In genomic region chr10:18071591-18071990, GRCh38 we compare ENCODE assay signal across 26 cellular contexts.
"Had no signal": no experiment of that assay in that cellular context is flagged by ENCODE, and none has a peak within 500 bp of the region (broad histone marks: within the 10 kb centered on the region; RNA-seq: fewer than 3 reads in every experiment).

No MANE protein-coding gene starts in this region.

- H3K9me3 Mint-ChIP-seq: activated naive CD4-positive, alpha-beta T cell treated with anti-CD3 and anti-CD28 coated beads for 36 hours; activated T-cell treated with anti-CD3 and anti-CD28 coated beads, Interleukin-2, amount 50 U/mL, for 4 hours; T-helper 1 cell treated with Interleukin-12 subunit alpha and Interleukin-12 subunit beta and Interleukin-4 antibody, amounts not matched to agents 30 μg/mL and 1 μg/mL, for 36 hours had no signal

- FAIRE-seq: bronchial epithelial cell, RCC 7860 had no signal

- ATAC-seq: activated T-cell treated with anti-CD3 and anti-CD28 coated beads, Interleukin-2, amount 50 U/mL, for 4 hours; body of pancreas; PC-3; WTC11 had no signal

- H3K4me3 ChIP-seq: adrenal gland, body of pancreas had no signal

- H3K27ac Mint-ChIP-seq: activated naive CD4-positive, alpha-beta T cell treated with anti-CD3 and anti-CD28 coated beads for 36 hours; activated naive CD8-positive, alpha-beta T cell treated with anti-CD3 and anti-CD28 coated beads for 36 hours; T-helper 1 cell treated with Interleukin-12 subunit alpha and Interleukin-12 subunit beta and Interleukin-4 antibody, amounts not matched to agents 30 μg/mL and 1 μg/mL, for 36 hours; WTC11 had no signal

- H3K9me3 ChIP-seq: adrenal gland, body of pancreas had no signal

- H3K4me1 Mint-ChIP-seq: activated naive CD8-positive, alpha-beta T cell treated with anti-CD3 and anti-CD28 coated beads for 36 hours had no signal

- H3K27ac ChIP-seq: adrenal gland, body of pancreas had no signal

- H3K4me3 Mint-ChIP-seq: activated naive CD4-positive, alpha-beta T cell treated with anti-CD3 and anti-CD28 coated beads for 36 hours; activated naive CD8-positive, alpha-beta T cell treated with anti-CD3 and anti-CD28 coated beads for 36 hours; activated T-cell treated with anti-CD3 and anti-CD28 coated beads, Interleukin-2, amount 50 U/mL, for 4 hours; T-helper 1 cell treated with Interleukin-12 subunit alpha and Interleukin-12 subunit beta and Interleukin-4 antibody, amounts not matched to agents 30 μg/mL and 1 μg/mL, for 36 hours; WTC11 had no signal

- H3K4me1 ChIP-seq: adrenal gland, body of pancreas had no signal

- H3K36me3 Mint-ChIP-seq: activated naive CD8-positive, alpha-beta T cell treated with anti-CD3 and anti-CD28 coated beads for 36 hours; WTC11 had no signal

- DNase-seq: activated CD4-positive, alpha-beta T cell treated with anti-CD3 and anti-CD28 coated beads for 48 hours; activated CD4-positive, alpha-beta T cell treated with anti-CD3 and anti-CD28 coated beads, Interleukin-2, amount 50 U/mL, for 4 hours; activated CD4-positive, CD25-positive, alpha-beta regulatory T cell treated with anti-CD3 and anti-CD28 coated beads, Interleukin-2, amount 50 U/mL, for 72 hours; activated CD8-positive, alpha-beta memory T cell treated with anti-CD3 and anti-CD28 coated beads for 24 hours; activated effector memory CD4-positive, alpha-beta T cell treated with anti-CD3 and anti-CD28 coated beads, Interleukin-2, amount 50 U/mL, for 16 hours; activated naive CD4-positive, alpha-beta T cell treated with anti-CD3 and anti-CD28 coated beads for 36 hours; activated naive CD8-positive, alpha-beta T cell treated with anti-CD3 and anti-CD28 coated beads for 36 hours; activated T-cell treated with anti-CD3 and anti-CD28 coated beads, Interleukin-2, amount 50 U/mL, for 4 hours; adrenal gland; aorta; body of pancreas; central memory CD4-positive, alpha-beta T cell; Karpas-422; MM.1S; NCI-H1105 treated with DMSO at 0.1 percent for 48 hours; NCI-H1436 treated with DMSO at 0.1 percent for 48 hours; NCI-H187; NCI-H2081; NCI-H446; NCI-H524; PC-3; SHP77 treated with DMSO at 0.1 percent for 48 hours had no signal

- H3K36me3 ChIP-seq: adrenal gland had no signal

- H3K27me3 ChIP-seq: adrenal gland, body of pancreas had no signal
